9 cellular contexts compared by ENCODE assay signal in the genomic region with DNA sequence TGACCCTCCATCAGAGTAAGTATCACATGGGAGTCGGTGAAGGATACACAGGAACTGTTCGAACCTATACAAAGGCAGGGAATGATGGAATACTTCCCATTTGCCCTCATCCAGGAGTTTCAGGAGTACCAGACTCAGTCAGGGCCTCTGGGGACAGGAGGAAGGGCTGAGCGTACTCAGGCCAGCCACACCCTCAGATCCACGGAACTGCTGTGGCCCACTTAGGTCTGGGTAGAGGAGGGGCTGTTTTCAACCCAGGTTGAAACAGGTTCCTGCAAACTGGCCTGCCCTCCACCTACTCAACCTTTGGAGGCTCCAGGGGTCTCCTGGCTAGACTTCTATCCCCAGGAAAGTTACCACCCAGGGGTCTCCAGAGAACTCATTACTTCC. TPM values are rescaled to one million over a fixed set of nuclear protein-coding genes. Genes with fewer than 3 reads are reported as not detected.
DNase-seq lines count a peak whose midpoint lies in the region; ATAC-seq and TF ChIP-seq lines count a peak whose summit lies in the region.
"Had no signal": no experiment of that assay in that cellular context is flagged by ENCODE, and none has a peak within 500 bp of the region (broad histone marks: within the 10 kb centered on the region; RNA-seq: fewer than 3 reads in every experiment).

No MANE protein-coding gene starts in this region.

- peak overlapping the region; percentile 70 for H3K4me3 ChIP-seq in DOHH2 (ENCODE audit: low read length)
- H3K4me3 ChIP-seq in Karpas-422 (ENCODE audit: low read length) = no peak overlapping the region
- peak overlapping the region; percentile 23 for H3K4me3 ChIP-seq in parathyroid adenoma (ENCODE audit: low read depth, low read length)
- H3K4me3 ChIP-seq in lower leg skin (ENCODE audit: low read depth, poor library complexity, severe bottlenecking) = no peak overlapping the region

- H3K27ac ChIP-seq in DOHH2 (ENCODE audit: low read depth, low read length) (no peak overlapping the region), Karpas-422 (ENCODE audit: low read length) (no peak overlapping the region), parathyroid adenoma (peak overlapping the region; percentile 88)

- WGBS in lower leg skin, 2 donors = 52 to 61% methylated on average over 4 of the region's 4 CpGs

- H3F3A ChIP-seq in DOHH2 (ENCODE audit: control insufficient read depth, insufficient read depth) = no peaks in the 10 kb centered on the region; the same call in 1 of the 2 replicates

- H3K4me2 ChIP-seq in DOHH2 (ENCODE audit: low read length) = peak overlapping the region; percentile 96
- H3K4me2 ChIP-seq in Karpas-422 (ENCODE audit: low read depth, low read length, poor library complexity, severe bottlenecking) = peak overlapping the region; percentile 45
- peak overlapping the region; percentile 54 for H3K4me2 ChIP-seq in parathyroid adenoma (ENCODE audit: low read length)

- intact Hi-C loops in lower leg skin (cut with DNase I; ENCODE audit: low total_unique reads) = no loop called here

- H3K9me3 ChIP-seq in DOHH2 (ENCODE audit: control insufficient read depth, insufficient read depth, low read length) (no peaks in the 10 kb centered on the region), Karpas-422 (ENCODE audit: low read length) (no peaks in the 10 kb centered on the region), parathyroid adenoma (ENCODE audit: control insufficient read depth, low read length) (no peaks in the 10 kb centered on the region)

- ATAC-seq in central memory CD8-positive, alpha-beta T cell (replicated peaks; ENCODE audit: extremely low read depth, poor library complexity, severe bottlenecking) = no peak
- no peak for ATAC-seq in GM18519 (IDR thresholded peaks at IDR 0.05; ENCODE audit: low FRiP score, unreplicated experiment)

- H3K9ac ChIP-seq in Karpas-422 (ENCODE audit: low read length) (no peak overlapping the region), parathyroid adenoma (no peak overlapping the region)

- no peaks in the 10 kb centered on the region for H3K9me2 ChIP-seq in DOHH2 (replicated peaks; ENCODE audit: control insufficient read depth, low read length)
- H3K9me2 ChIP-seq in Karpas-422 (replicated peaks; ENCODE audit: insufficient read depth, low read length) = no peaks in the 10 kb centered on the region

- H3K4me3 Mint-ChIP-seq in central memory CD8-positive, alpha-beta T cell = peak overlapping the region; percentile 90

- H4K20me1 ChIP-seq in DOHH2 (ENCODE audit: control insufficient read depth, insufficient read depth, low read depth, low read length) (no peaks in the 10 kb centered on the region), Karpas-422 (ENCODE audit: insufficient read depth, low read depth, low read length) (no peaks in the 10 kb centered on the region)

- no peak for TF ChIP-seq POLR2A in lower leg skin (IDR thresholded peaks at IDR 0.05)

- peaks cover 21% of the 10 kb centered on the region for H3K27me3 Mint-ChIP-seq in central memory CD8-positive, alpha-beta T cell

- peak overlapping the region; percentile 55 for H3K27ac Mint-ChIP-seq in central memory CD8-positive, alpha-beta T cell (ENCODE audit: low read depth)

- H2AFZ ChIP-seq in Karpas-422 (ENCODE audit: low read length) (no peak overlapping the region), parathyroid adenoma (peak overlapping the region; percentile 90)

- H3K4me1 Mint-ChIP-seq in central memory CD8-positive, alpha-beta T cell = peaks cover 15% of the 10 kb centered on the region

- no peaks in the 10 kb centered on the region for H3K9me3 Mint-ChIP-seq in central memory CD8-positive, alpha-beta T cell

- TF ChIP-seq CTCF in DOHH2 (IDR thresholded peaks at IDR 0.05; ENCODE audit: low read depth, low read length, poor library complexity, severe bottlenecking) = no peak
- no peak for TF ChIP-seq CTCF in parathyroid adenoma (IDR thresholded peaks at IDR 0.05)
- no peak for TF ChIP-seq CTCF in lower leg skin (IDR thresholded peaks at IDR 0.05)

- no peak for DNase-seq in Karpas-422
- no peak for DNase-seq in central memory CD8-positive, alpha-beta T cell (ENCODE audit: low spot score in 2 of 2)
- DNase-seq in NCI-H345 treated with DMSO at 0.1 percent for 48 hours (lab: John Stamatoyannopoulos, UW; ENCODE audit: unreplicated experiment) = no peak
- DNase-seq in COLO829 (ENCODE audit: low spot score) = no peak
- no peak for DNase-seq in lower leg skin (ENCODE audit: low spot score in 2 of 2)

- no peaks in the 10 kb centered on the region for H3K79me2 ChIP-seq in DOHH2 (ENCODE audit: control insufficient read depth, low read length)
- H3K79me2 ChIP-seq in Karpas-422 (ENCODE audit: low read length) = no peaks in the 10 kb centered on the region
- no peaks in the 10 kb centered on the region for H3K79me2 ChIP-seq in parathyroid adenoma

- H3K36me3 ChIP-seq in DOHH2 (ENCODE audit: control insufficient read depth, low read length) (no peaks in the 10 kb centered on the region), Karpas-422 (ENCODE audit: insufficient read depth, low read length) (no peaks in the 10 kb centered on the region), parathyroid adenoma (ENCODE audit: control insufficient read depth, insufficient read depth, low read length) (no peaks in the 10 kb centered on the region)

- H3K4me1 ChIP-seq in DOHH2 (ENCODE audit: control insufficient read depth, low read length) = peaks cover 11% of the 10 kb centered on the region
- peaks cover 7% of the 10 kb centered on the region for H3K4me1 ChIP-seq in Karpas-422 (ENCODE audit: low read length)
- H3K4me1 ChIP-seq in parathyroid adenoma = peaks cover 10% of the 10 kb centered on the region

- peaks cover 1% of the 10 kb centered on the region for H3K36me3 Mint-ChIP-seq in central memory CD8-positive, alpha-beta T cell (ENCODE audit: insufficient read depth)

- H3K27me3 ChIP-seq in DOHH2 (ENCODE audit: control insufficient read depth, low read length) (peaks cover 55% of the 10 kb centered on the region), Karpas-422 (ENCODE audit: low read length) (no peaks in the 10 kb centered on the region), parathyroid adenoma (ENCODE audit: control insufficient read depth, insufficient read depth, low read length) (no peaks in the 10 kb centered on the region)

RNA-seq across cellular contexts. Expression of gene IGDCC3, which starts 6.7 kb away (rescaled TPM):
- not detected in 2 replicates for total RNA-seq in Karpas-422 (2014; rRNA removed; shearing (Covaris generic); ENCODE audit: low replicate concordance)
- total RNA-seq in lower leg skin = not detected
- total RNA-seq: mononuclear cell had no signal

RNA-seq across cellular contexts. Expression of gene IGDCC4, which starts 38.2 kb away (rescaled TPM):
- total RNA-seq in Karpas-422 (2014; rRNA removed; shearing (Covaris generic); ENCODE audit: low replicate concordance) = 0.18 TPM in 1 of 2 replicates, not detected in the other
- 1 to 10 TPM in 1 of 4 donors, under 1 TPM in 3; 0.27 to 1.2 (median 0.32) TPM for total RNA-seq in lower leg skin

Comparison
In these comparisons a context has a peak if more than half of its experiments do, and no peak if none do; other contexts are left out.
1. H3K4me2 ChIP-seq: peak in every context shown above with its lines; median percentile 96 in DOHH2; 54 in parathyroid adenoma; 45 in Karpas-422.
2. H3K4me3 ChIP-seq: peak in DOHH2 (single experiment) and parathyroid adenoma (single experiment); none in Karpas-422 (single experiment) and lower leg skin (single experiment).